8 cellular contexts compared by ENCODE assay signal in genomic region chr22:31524132-31524531, GRCh38. TPM values are rescaled to one million over a fixed set of nuclear protein-coding genes. Genes with fewer than 3 reads are reported as not detected.
DNase-seq lines count a peak whose midpoint lies in the region; ATAC-seq, FAIRE-seq and TF ChIP-seq lines count a peak whose summit lies in the region.
"Not testable (repeated sequence)": the region's sequence is repeated elsewhere in the genome, so short reads cannot be mapped to it uniquely, and the experiment has no call there.

No MANE protein-coding gene starts in this region.

- ATAC-seq in CD4-positive, CD25-positive, alpha-beta regulatory T cell (ENCODE audit: low read depth in 2 of 2) = peak in 1 of 2 donors; percentile 37
- ATAC-seq in activated CD8-positive, alpha-beta T cell treated with anti-CD3 and anti-CD28 coated beads, Interleukin-2, amount 10 ng/mL, durations not matched to agents 7 days and 5 days = not testable (repeated sequence)
- peak; percentile 58 for ATAC-seq in activated T-helper 17 cell treated with anti-CD3 and anti-CD28 coated beads, Interleukin-2, amount 50 U/mL, for 72 hours (replicated peaks)
- ATAC-seq in effector memory CD8-positive, alpha-beta T cell (replicated peaks) = peak; percentile 72

- H3K36me3 Mint-ChIP-seq in CD4-positive, CD25-positive, alpha-beta regulatory T cell = peaks cover 45% of the 10 kb centered on the region
- H3K36me3 Mint-ChIP-seq in T-helper 2 cell treated with Interferon-gamma antibody and Interleukin-4, amounts not matched to agents 5 μg/mL and 100 μg/mL, for 36 hours (ENCODE audit: low read depth) = peaks cover 55% of the 10 kb centered on the region
- H3K36me3 Mint-ChIP-seq in activated CD8-positive, alpha-beta T cell treated with anti-CD3 and anti-CD28 coated beads, Interleukin-2, amount 10 ng/mL, durations not matched to agents 7 days and 5 days (ENCODE audit: low read depth) = peaks cover 60% of the 10 kb centered on the region
- peaks cover 83% of the 10 kb centered on the region for H3K36me3 Mint-ChIP-seq in activated T-helper 17 cell treated with anti-CD3 and anti-CD28 coated beads, Interleukin-2, amount 50 U/mL, for 72 hours (ENCODE audit: low read depth)
- peaks cover 12% of the 10 kb centered on the region for H3K36me3 Mint-ChIP-seq in activated naive CD8-positive, alpha-beta T cell
- peaks cover 39% of the 10 kb centered on the region for H3K36me3 Mint-ChIP-seq in effector memory CD8-positive, alpha-beta T cell (ENCODE audit: insufficient read depth)
- H3K36me3 Mint-ChIP-seq in stimulated activated naive CD8-positive, alpha-beta T cell treated with anti-CD3 and anti-CD28 coated beads, Interleukin-15, Interleukin-2, amounts not matched to agents 100 ng/mL and 50 ng/mL, for 24 hours (ENCODE audit: low read depth) = peaks cover 72% of the 10 kb centered on the region

- H3K4me3 ChIP-seq in CD4-positive, CD25-positive, alpha-beta regulatory T cell (ENCODE audit: low read depth, low read length) = peak overlapping the region; percentile 7

- not testable (repeated sequence) for TF ChIP-seq POLR2A in GM12891 (IDR thresholded peaks at IDR 0.05; ENCODE audit: low read depth, low read length)

- peak overlapping the region in 2 of 3 donors; percentile 52 to 73 for H3K27ac Mint-ChIP-seq in CD4-positive, CD25-positive, alpha-beta regulatory T cell
- H3K27ac Mint-ChIP-seq in T-helper 2 cell treated with Interferon-gamma antibody and Interleukin-4, amounts not matched to agents 5 μg/mL and 100 μg/mL, for 36 hours = peak overlapping the region; percentile 72
- H3K27ac Mint-ChIP-seq in activated CD8-positive, alpha-beta T cell treated with anti-CD3 and anti-CD28 coated beads, Interleukin-2, amount 10 ng/mL, durations not matched to agents 7 days and 5 days = peak overlapping the region; percentile 74
- peak overlapping the region; percentile 96 for H3K27ac Mint-ChIP-seq in activated T-helper 17 cell treated with anti-CD3 and anti-CD28 coated beads, Interleukin-2, amount 50 U/mL, for 72 hours
- H3K27ac Mint-ChIP-seq in activated naive CD8-positive, alpha-beta T cell = peak overlapping the region; percentile 84
- peak overlapping the region; percentile 86 to 93 for H3K27ac Mint-ChIP-seq in effector memory CD8-positive, alpha-beta T cell
- H3K27ac Mint-ChIP-seq in stimulated activated naive CD8-positive, alpha-beta T cell treated with anti-CD3 and anti-CD28 coated beads, Interleukin-15, Interleukin-2, amounts not matched to agents 100 ng/mL and 50 ng/mL, for 24 hours = peak overlapping the region; percentile 98

- peaks cover 20 to 75% (median 47%) of the 10 kb centered on the region in 4 donors for H3K4me1 Mint-ChIP-seq in CD4-positive, CD25-positive, alpha-beta regulatory T cell
- H3K4me1 Mint-ChIP-seq in T-helper 2 cell treated with Interferon-gamma antibody and Interleukin-4, amounts not matched to agents 5 μg/mL and 100 μg/mL, for 36 hours (ENCODE audit: low read depth) = peaks cover 37% of the 10 kb centered on the region
- peaks cover 44% of the 10 kb centered on the region for H3K4me1 Mint-ChIP-seq in activated CD8-positive, alpha-beta T cell treated with anti-CD3 and anti-CD28 coated beads, Interleukin-2, amount 10 ng/mL, durations not matched to agents 7 days and 5 days (ENCODE audit: low read depth)
- H3K4me1 Mint-ChIP-seq in activated T-helper 17 cell treated with anti-CD3 and anti-CD28 coated beads, Interleukin-2, amount 50 U/mL, for 72 hours = peaks cover 25% of the 10 kb centered on the region
- H3K4me1 Mint-ChIP-seq in activated naive CD8-positive, alpha-beta T cell (ENCODE audit: low read depth) = peaks cover 56% of the 10 kb centered on the region
- H3K4me1 Mint-ChIP-seq in effector memory CD8-positive, alpha-beta T cell (ENCODE audit: low read depth in 2 of 2) = peaks cover 17 to 50% of the 10 kb centered on the region in 2 donors
- H3K4me1 Mint-ChIP-seq in stimulated activated naive CD8-positive, alpha-beta T cell treated with anti-CD3 and anti-CD28 coated beads, Interleukin-15, Interleukin-2, amounts not matched to agents 100 ng/mL and 50 ng/mL, for 24 hours (ENCODE audit: low read depth) = peaks cover 75% of the 10 kb centered on the region

- H3K4me1 ChIP-seq in CD4-positive, CD25-positive, alpha-beta regulatory T cell (ENCODE audit: control insufficient read depth, insufficient read depth, low read length, poor library complexity, severe bottlenecking) = peaks cover 16% of the 10 kb centered on the region

- H3K9me3 ChIP-seq in CD4-positive, CD25-positive, alpha-beta regulatory T cell (ENCODE audit: control insufficient read depth in 2 of 2, low read length in 2 of 2) = not testable (repeated sequence)

- not testable (repeated sequence) for H3K27me3 ChIP-seq in CD4-positive, CD25-positive, alpha-beta regulatory T cell (ENCODE audit: control insufficient read depth, insufficient read depth, low read length)

- H3K9me3 Mint-ChIP-seq in CD4-positive, CD25-positive, alpha-beta regulatory T cell; T-helper 2 cell treated with Interferon-gamma antibody and Interleukin-4, amounts not matched to agents 5 μg/mL and 100 μg/mL, for 36 hours; activated CD8-positive, alpha-beta T cell treated with anti-CD3 and anti-CD28 coated beads, Interleukin-2, amount 10 ng/mL, durations not matched to agents 7 days and 5 days (ENCODE audit: insufficient read depth); activated T-helper 17 cell treated with anti-CD3 and anti-CD28 coated beads, Interleukin-2, amount 50 U/mL, for 72 hours; activated naive CD8-positive, alpha-beta T cell (ENCODE audit: low read depth); effector memory CD8-positive, alpha-beta T cell: not testable (repeated sequence)
- H3K9me3 Mint-ChIP-seq in stimulated activated naive CD8-positive, alpha-beta T cell treated with anti-CD3 and anti-CD28 coated beads, Interleukin-15, Interleukin-2, amounts not matched to agents 100 ng/mL and 50 ng/mL, for 24 hours = peaks cover 10% of the 10 kb centered on the region

- H3K36me3 ChIP-seq in CD4-positive, CD25-positive, alpha-beta regulatory T cell (ENCODE audit: control insufficient read depth, insufficient read depth, low read length) = peaks cover 41% of the 10 kb centered on the region

- peak in 1 of 3 donors; percentile 49 for DNase-seq in CD4-positive, CD25-positive, alpha-beta regulatory T cell
- DNase-seq in GM12891 (ENCODE audit: insufficient read length, low spot score); T-helper 2 cell treated with Interferon-gamma antibody and Interleukin-4, amounts not matched to agents 5 μg/mL and 100 μg/mL, for 36 hours (ENCODE audit: low spot score); activated CD8-positive, alpha-beta T cell treated with anti-CD3 and anti-CD28 coated beads, Interleukin-2, amount 10 ng/mL, durations not matched to agents 7 days and 5 days; effector memory CD8-positive, alpha-beta T cell: not testable (repeated sequence)

- peak overlapping the region in 1 of 4 donors; percentile 36 for H3K4me3 Mint-ChIP-seq in CD4-positive, CD25-positive, alpha-beta regulatory T cell
- peak overlapping the region; percentile 11 for H3K4me3 Mint-ChIP-seq in T-helper 2 cell treated with Interferon-gamma antibody and Interleukin-4, amounts not matched to agents 5 μg/mL and 100 μg/mL, for 36 hours
- H3K4me3 Mint-ChIP-seq in activated CD8-positive, alpha-beta T cell treated with anti-CD3 and anti-CD28 coated beads, Interleukin-2, amount 10 ng/mL, durations not matched to agents 7 days and 5 days = not testable (repeated sequence)
- H3K4me3 Mint-ChIP-seq in activated T-helper 17 cell treated with anti-CD3 and anti-CD28 coated beads, Interleukin-2, amount 50 U/mL, for 72 hours = peak overlapping the region; percentile 85
- H3K4me3 Mint-ChIP-seq in activated naive CD8-positive, alpha-beta T cell = peak overlapping the region; percentile 1
- peak overlapping the region; percentile 42 to 70 for H3K4me3 Mint-ChIP-seq in effector memory CD8-positive, alpha-beta T cell
- peak overlapping the region; percentile 24 for H3K4me3 Mint-ChIP-seq in stimulated activated naive CD8-positive, alpha-beta T cell treated with anti-CD3 and anti-CD28 coated beads, Interleukin-15, Interleukin-2, amounts not matched to agents 100 ng/mL and 50 ng/mL, for 24 hours

- FAIRE-seq in GM12891 (lab: Jason Lieb, UNC) = peak; percentile 48

- H3K27ac ChIP-seq in CD4-positive, CD25-positive, alpha-beta regulatory T cell (ENCODE audit: insufficient read depth, low read length, poor library complexity, severe bottlenecking) = not testable (repeated sequence)

- POLR2A ChIA-PET in activated CD8-positive, alpha-beta T cell treated with anti-CD3 and anti-CD28 coated beads, Interleukin-2, amount 10 ng/mL, durations not matched to agents 7 days and 5 days (lab: Charles Lee) = not testable (repeated sequence)

- CTCF ChIA-PET in activated CD8-positive, alpha-beta T cell treated with anti-CD3 and anti-CD28 coated beads, Interleukin-2, amount 10 ng/mL, durations not matched to agents 7 days and 5 days (lab: Charles Lee) = interaction anchor here (1.1 to 1.5 kb wide), 2 partner anchors 10 to 13 kb away, joined by 3 to 4 read pairs; no protein-coding TSS in a partner anchor

- H3K27me3 Mint-ChIP-seq in CD4-positive, CD25-positive, alpha-beta regulatory T cell; T-helper 2 cell treated with Interferon-gamma antibody and Interleukin-4, amounts not matched to agents 5 μg/mL and 100 μg/mL, for 36 hours (ENCODE audit: low read depth); activated CD8-positive, alpha-beta T cell treated with anti-CD3 and anti-CD28 coated beads, Interleukin-2, amount 10 ng/mL, durations not matched to agents 7 days and 5 days (ENCODE audit: low read depth); activated T-helper 17 cell treated with anti-CD3 and anti-CD28 coated beads, Interleukin-2, amount 50 U/mL, for 72 hours; activated naive CD8-positive, alpha-beta T cell; effector memory CD8-positive, alpha-beta T cell; stimulated activated naive CD8-positive, alpha-beta T cell treated with anti-CD3 and anti-CD28 coated beads, Interleukin-15, Interleukin-2, amounts not matched to agents 100 ng/mL and 50 ng/mL, for 24 hours: not testable (repeated sequence)

RNA-seq across cellular contexts. Expression of gene SFI1, which starts 27.8 kb away (rescaled TPM):
- 300 TPM for total RNA-seq in CD4-positive, CD25-positive, alpha-beta regulatory T cell
- polyA plus RNA-seq in CD4-positive, CD25-positive, alpha-beta regulatory T cell = 10 to 100 TPM; 18.6 to 36.1 (median 28.0) TPM
- polyA plus RNA-seq in GM12891 (2012; ENCODE audit: low read depth, missing spikeins) = 34.8 TPM
- 100 to 1,000 TPM; 136 to 141 TPM for total RNA-seq in activated CD8-positive, alpha-beta T cell treated with anti-CD3 and anti-CD28 coated beads, Interleukin-2, amount 10 ng/mL, durations not matched to agents 7 days and 5 days
- 100 to 1,000 TPM; 125 to 349 TPM for total RNA-seq in activated T-helper 17 cell treated with anti-CD3 and anti-CD28 coated beads, Interleukin-2, amount 50 U/mL, for 72 hours

RNA-seq across cellular contexts. Expression of gene EIF4ENIF1, which starts 34.5 kb away (rescaled TPM):
- total RNA-seq in CD4-positive, CD25-positive, alpha-beta regulatory T cell = 26.6 TPM
- 10 to 100 TPM in 3 of 4 donors, 1 to 10 TPM in 1; 9.3 to 14.6 (median 10.9) TPM for polyA plus RNA-seq in CD4-positive, CD25-positive, alpha-beta regulatory T cell
- polyA plus RNA-seq in GM12891 (2012; ENCODE audit: low read depth, missing spikeins) = 18.9 TPM
- 10 to 100 TPM; 34.6 to 39.3 TPM for total RNA-seq in activated CD8-positive, alpha-beta T cell treated with anti-CD3 and anti-CD28 coated beads, Interleukin-2, amount 10 ng/mL, durations not matched to agents 7 days and 5 days
- total RNA-seq in activated T-helper 17 cell treated with anti-CD3 and anti-CD28 coated beads, Interleukin-2, amount 50 U/mL, for 72 hours = 10 to 100 TPM; 31.5 to 41.0 TPM
